33 cellular contexts compared by ENCODE assay signal in the genomic region with DNA sequence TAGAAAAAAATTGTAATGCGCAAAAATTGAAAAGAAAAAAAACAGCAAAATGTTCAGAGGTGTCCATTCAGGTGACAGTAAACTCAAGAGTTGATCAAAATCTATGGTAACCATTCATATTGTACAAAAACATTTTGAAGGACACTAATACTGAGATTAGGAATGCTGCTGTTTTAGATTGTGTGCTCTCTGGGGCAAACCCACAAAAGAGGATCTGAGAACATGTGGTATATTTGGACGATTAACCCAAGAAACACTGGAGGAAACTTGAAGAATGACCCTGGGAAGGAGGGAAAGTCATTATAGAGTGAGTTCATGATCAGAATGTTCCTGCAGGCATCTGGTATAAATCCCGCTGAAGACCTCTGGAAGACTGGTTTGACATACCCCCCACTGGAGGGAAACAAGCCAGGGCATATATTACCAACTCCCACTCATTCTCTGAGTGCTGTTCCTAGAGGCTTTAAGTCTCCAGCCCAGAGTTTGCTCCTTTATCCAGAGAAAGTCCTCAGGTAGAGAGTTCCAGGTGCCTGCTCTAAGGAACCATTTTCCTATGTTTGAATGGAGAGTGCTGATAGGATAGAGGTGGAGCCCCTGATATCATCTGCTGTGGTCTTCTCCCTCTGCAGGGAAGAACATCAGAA. TPM values are rescaled to one million over a fixed set of nuclear protein-coding genes. Genes with fewer than 3 reads are reported as not detected.
DNase-seq lines count a peak whose midpoint lies in the region; FAIRE-seq and TF ChIP-seq lines count a peak whose summit lies in the region.
"Had no signal": no experiment of that assay in that cellular context is flagged by ENCODE, and none has a peak within 500 bp of the region (broad histone marks: within the 10 kb centered on the region; RNA-seq: fewer than 3 reads in every experiment).

No MANE protein-coding gene starts in this region.

- H3K4me3 ChIP-seq in BLaER1 = no peak overlapping the region
- H3K4me3 ChIP-seq in OCI-LY3 (ENCODE audit: low read length) = no peak overlapping the region
- H3K4me3 ChIP-seq in ascending aorta = no peak overlapping the region
- no peak overlapping the region for H3K4me3 ChIP-seq in mesendoderm (ENCODE audit: low read length)
- H3K4me3 ChIP-seq: breast epithelium, gastrocnemius medialis, hepatocyte, right atrium auricular region, testis had no signal

- H3K79me2 ChIP-seq in OCI-LY3 (ENCODE audit: low read length) = no peaks in the 10 kb centered on the region
- no peaks in the 10 kb centered on the region for H3K79me2 ChIP-seq in mesendoderm (ENCODE audit: control insufficient read depth, insufficient read depth, low read length)
- H3K79me2 ChIP-seq: hepatocyte, parathyroid adenoma had no signal

- H3K27me3 ChIP-seq in BLaER1 (no peaks in the 10 kb centered on the region), OCI-LY3 (ENCODE audit: low read depth, low read length) (peaks cover 53% of the 10 kb centered on the region), ascending aorta (no peaks in the 10 kb centered on the region), mesendoderm (ENCODE audit: insufficient read depth, low read length, poor library complexity) (no peaks in the 10 kb centered on the region)
- H3K27me3 ChIP-seq: breast epithelium, gastrocnemius medialis, right atrium auricular region, testis had no signal

- FAIRE-seq in GM19239 (lab: Jason Lieb, UNC) = peak; percentile 47
- FAIRE-seq: endothelial cell of umbilical vein, GM12892, small intestine had no signal

- no peak for TF ChIP-seq CTCF in OCI-LY3 (IDR thresholded peaks at IDR 0.05; ENCODE audit: low read depth, low read length)
- TF ChIP-seq CTCF in ascending aorta (IDR thresholded peaks at IDR 0.05) = no peak

- no peaks in the 10 kb centered on the region for H3K79me1 ChIP-seq in mesendoderm (ENCODE audit: low read length)

- H3K4me2 ChIP-seq in BLaER1 = peak overlapping the region; percentile 86
- H3K4me2 ChIP-seq in OCI-LY3 (ENCODE audit: low read length) = 0 out of 2 replicates have a peak overlapping the region, but pooled peaks have one; percentile 30
- no peak overlapping the region for H3K4me2 ChIP-seq in mesendoderm (ENCODE audit: low read length)
- H3K4me2 ChIP-seq: hepatocyte had no signal

- no peak overlapping the region for H2BK15ac ChIP-seq in mesendoderm (replicated peaks; ENCODE audit: low read depth)

- H3K27ac ChIP-seq in BLaER1 (no peak overlapping the region), OCI-LY3 (ENCODE audit: low read length) (no peak overlapping the region), ascending aorta (no peak overlapping the region), mesendoderm (ENCODE audit: low read depth, low read length) (no peak overlapping the region)
- H3K27ac ChIP-seq: breast epithelium, gastrocnemius medialis, hepatocyte, parathyroid adenoma, right atrium auricular region, testis, VCaP had no signal

- intact Hi-C loops in ascending aorta (cut with DNase I) = no loop called here

- no peak overlapping the region for H2AK5ac ChIP-seq in mesendoderm (ENCODE audit: low read length)

- H3K36me3 ChIP-seq in BLaER1 (no peaks in the 10 kb centered on the region), OCI-LY3 (replicated peaks; ENCODE audit: low read depth, low read length) (no peaks in the 10 kb centered on the region), ascending aorta (no peaks in the 10 kb centered on the region), mesendoderm (ENCODE audit: control insufficient read depth, insufficient read depth, low read length) (no peaks in the 10 kb centered on the region)
- H3K36me3 ChIP-seq: breast epithelium, gastrocnemius medialis, right atrium auricular region had no signal

- H4K5ac ChIP-seq in mesendoderm (ENCODE audit: low read length) = no peak overlapping the region

- H3K18ac ChIP-seq in mesendoderm (ENCODE audit: low read length) = no peak overlapping the region

- no peak overlapping the region for H2AFZ ChIP-seq in OCI-LY3 (ENCODE audit: low read depth, low read length)
- H2AFZ ChIP-seq: hepatocyte, parathyroid adenoma had no signal

- no peak overlapping the region for H2BK5ac ChIP-seq in mesendoderm (ENCODE audit: low read length)

- H3K9me3 ChIP-seq in BLaER1 (no peaks in the 10 kb centered on the region), OCI-LY3 (ENCODE audit: insufficient read depth, low read length) (no peaks in the 10 kb centered on the region), ascending aorta (no peaks in the 10 kb centered on the region)
- H3K9me3 ChIP-seq: breast epithelium, gastrocnemius medialis, right atrium auricular region, testis had no signal

- H3K56ac ChIP-seq in mesendoderm (ENCODE audit: low read length) = no peak overlapping the region

- no peak overlapping the region for H3K23ac ChIP-seq in mesendoderm (ENCODE audit: low read length)

- no peak overlapping the region for H3K9ac ChIP-seq in BLaER1
- H3K9ac ChIP-seq in OCI-LY3 (ENCODE audit: low read length) = no peak overlapping the region
- no peak overlapping the region for H3K9ac ChIP-seq in mesendoderm (ENCODE audit: low read length)
- H3K9ac ChIP-seq: parathyroid adenoma had no signal

- no peak overlapping the region for H2BK120ac ChIP-seq in mesendoderm (ENCODE audit: low read depth, low read length)

- H3K4ac ChIP-seq in mesendoderm (ENCODE audit: low read depth, low read length) = no peak overlapping the region

- DNase-seq in GM19239 (ENCODE audit: insufficient read length, low spot score) (no peak), medulla oblongata (ENCODE audit: extremely low spot score) (peak; percentile 12), SIG-M5 (lab: John Stamatoyannopoulos, UW) (no peak), ascending aorta (ENCODE audit: low spot score in 2 of 2) (no peak), mesendoderm (no peak)
- DNase-seq: activated CD4-positive, alpha-beta T cell treated with anti-CD3 and anti-CD28 coated beads for 4 hours; AML-193; EL; gastrocnemius medialis; NCI-H1092; NCI-H1694 treated with DMSO at 0.1 percent for 48 hours; NCI-H2171; NCI-H82; SHP77; small intestine; T-helper 9 cell; testis had no signal

- H3K4me1 ChIP-seq in BLaER1 (peaks cover 28% of the 10 kb centered on the region), OCI-LY3 (ENCODE audit: low read length) (peaks cover 22% of the 10 kb centered on the region), ascending aorta (no peaks in the 10 kb centered on the region), mesendoderm (ENCODE audit: control insufficient read depth, low read depth, low read length) (no peaks in the 10 kb centered on the region)
- H3K4me1 ChIP-seq: breast epithelium, gastrocnemius medialis, parathyroid adenoma, right atrium auricular region, testis had no signal

- WGBS in mesendoderm (ENCODE audit: extremely low coverage, insufficient coverage, low lambda C conversion rate) = no CpG with 5 or more reads among the region's 3 CpGs

- H4K8ac ChIP-seq in mesendoderm (ENCODE audit: low read depth, low read length) = no peak overlapping the region

- H4K20me1 ChIP-seq in BLaER1 = no peaks in the 10 kb centered on the region
- H4K20me1 ChIP-seq in OCI-LY3 (ENCODE audit: insufficient read depth, low read length) = no peaks in the 10 kb centered on the region

RNA-seq across cellular contexts. Expression of a gene that starts 1.2 kb away (rescaled TPM):
- not detected for total RNA-seq in ascending aorta
- polyA plus RNA-seq in mesendoderm (2013, experiment 1 of 2) = not detected
- polyA plus RNA-seq in mesendoderm (2013, experiment 2 of 2) = not detected
- total RNA-seq: A673; activated T-helper 2 cell treated with anti-CD3 and anti-CD28 coated beads, Interferon-gamma antibody, Interleukin-2, Interleukin-4, amounts not matched to agents 10 μg/mL and 5 μg/mL and 100 μg/mL, durations not matched to agents 14 hours and 24 hours and 36 hours; breast epithelium; endothelial cell of umbilical vein; fibroblast of lung; gastrocnemius medialis; hepatocyte; lung microvascular endothelial cell; NCI-H460; neural crest cell; right atrium auricular region; testis; urinary bladder had no signal
- polyA plus RNA-seq: endothelial cell of umbilical vein, fibroblast of lung, hepatocyte, small intestine, urinary bladder had no signal

RNA-seq across cellular contexts. Expression of a gene that starts 7.8 kb away (rescaled TPM):
- not detected for total RNA-seq in ascending aorta
- not detected for polyA plus RNA-seq in mesendoderm (2013, experiment 1 of 2)
- polyA plus RNA-seq in mesendoderm (2013, experiment 2 of 2) = not detected
- total RNA-seq: A673; activated T-helper 2 cell treated with anti-CD3 and anti-CD28 coated beads, Interferon-gamma antibody, Interleukin-2, Interleukin-4, amounts not matched to agents 10 μg/mL and 5 μg/mL and 100 μg/mL, durations not matched to agents 14 hours and 24 hours and 36 hours; breast epithelium; endothelial cell of umbilical vein; fibroblast of lung; gastrocnemius medialis; hepatocyte; lung microvascular endothelial cell; neural crest cell; right atrium auricular region; testis; urinary bladder had no signal
- polyA plus RNA-seq: endothelial cell of umbilical vein, fibroblast of lung, hepatocyte, small intestine, urinary bladder had no signal

RNA-seq across cellular contexts. Expression of a gene that starts 8.8 kb away (rescaled TPM):
- not detected for total RNA-seq in ascending aorta
- not detected for polyA plus RNA-seq in mesendoderm (2013, experiment 1 of 2)
- not detected for polyA plus RNA-seq in mesendoderm (2013, experiment 2 of 2)
- total RNA-seq: A673; activated T-helper 2 cell treated with anti-CD3 and anti-CD28 coated beads, Interferon-gamma antibody, Interleukin-2, Interleukin-4, amounts not matched to agents 10 μg/mL and 5 μg/mL and 100 μg/mL, durations not matched to agents 14 hours and 24 hours and 36 hours; breast epithelium; endothelial cell of umbilical vein; fibroblast of lung; gastrocnemius medialis; hepatocyte; lung microvascular endothelial cell; NCI-H460; neural crest cell; right atrium auricular region; testis; urinary bladder had no signal
- polyA plus RNA-seq: endothelial cell of umbilical vein, fibroblast of lung, hepatocyte, small intestine, urinary bladder had no signal

RNA-seq across cellular contexts. Expression of a gene that starts 12.8 kb away (rescaled TPM):
- total RNA-seq in ascending aorta = not detected
- not detected for polyA plus RNA-seq in mesendoderm (2013, experiment 1 of 2)
- polyA plus RNA-seq in mesendoderm (2013, experiment 2 of 2) = not detected
- total RNA-seq: A673; activated T-helper 2 cell treated with anti-CD3 and anti-CD28 coated beads, Interferon-gamma antibody, Interleukin-2, Interleukin-4, amounts not matched to agents 10 μg/mL and 5 μg/mL and 100 μg/mL, durations not matched to agents 14 hours and 24 hours and 36 hours; breast epithelium; endothelial cell of umbilical vein; fibroblast of lung; gastrocnemius medialis; hepatocyte; lung microvascular endothelial cell; NCI-H460; neural crest cell; right atrium auricular region; testis; urinary bladder had no signal
- polyA plus RNA-seq: endothelial cell of umbilical vein, fibroblast of lung, hepatocyte, small intestine, urinary bladder had no signal

RNA-seq across cellular contexts. Expression of a gene that starts 16.3 kb away (rescaled TPM):
- not detected for total RNA-seq in ascending aorta
- polyA plus RNA-seq in mesendoderm (2013, experiment 1 of 2) = not detected
- not detected for polyA plus RNA-seq in mesendoderm (2013, experiment 2 of 2)
- total RNA-seq: A673; activated T-helper 2 cell treated with anti-CD3 and anti-CD28 coated beads, Interferon-gamma antibody, Interleukin-2, Interleukin-4, amounts not matched to agents 10 μg/mL and 5 μg/mL and 100 μg/mL, durations not matched to agents 14 hours and 24 hours and 36 hours; breast epithelium; endothelial cell of umbilical vein; fibroblast of lung; gastrocnemius medialis; hepatocyte; lung microvascular endothelial cell; NCI-H460; neural crest cell; right atrium auricular region; testis; urinary bladder had no signal
- polyA plus RNA-seq: endothelial cell of umbilical vein, fibroblast of lung, hepatocyte, small intestine, urinary bladder had no signal
